ENCODE assay signal across 1 cellular context in genomic region chr10:29617880-29618340, GRCh38.
A peak's percentile ranks its signal among the peaks of the same experiment; 100 is the strongest.
TF ChIP-seq lines count a peak whose summit lies in the region.

No MANE protein-coding gene starts in this region.

TF ChIP-seq in SK-N-SH treated with all-trans-retinoic acid at 6 μM for 48 hours, 23 proteins besides CTCF, POLR2A, EP300 and RAD21 (continued from another document):
- 0 out of 2 replicates have a peak, but pooled peaks have one; percentile 37 for TF ChIP-seq ZFP3 (CRISPR knock-in tag; IDR thresholded peaks at IDR 0.05)
